Comparison of ENCODE assay signal across 23 cellular contexts in genomic region chr12:29700761-29701481, GRCh38.
"Had no signal": no experiment of that assay in that cellular context is flagged by ENCODE, and none has a peak within 500 bp of the region (broad histone marks: within the 10 kb centered on the region; RNA-seq: fewer than 3 reads in every experiment).

No MANE protein-coding gene starts in this region.

- H3K36me3 ChIP-seq: cardiac muscle cell, gastrocnemius medialis, neural progenitor cell, ovary, upper lobe of left lung had no signal

- H3K4me2 ChIP-seq: neural progenitor cell had no signal

- DNase-seq: activated CD4-positive, alpha-beta T cell treated with anti-CD3 and anti-CD28 coated beads, Interleukin-2, amount 10 ng/mL, durations not matched to agents 7 days and 5 days; activated CD8-positive, alpha-beta memory T cell treated with anti-CD3 and anti-CD28 coated beads, Interleukin-2, amount 50 U/mL, for 4 hours; activated effector memory CD4-positive, alpha-beta T cell treated with Interleukin-2 at 50 U/mL for 16 hours; activated naive CD4-positive, alpha-beta T cell treated with anti-CD3 and anti-CD28 coated beads, Interleukin-2, amount 10 ng/mL, durations not matched to agents 7 days and 5 days; activated T-cell treated with anti-CD3 and anti-CD28 coated beads, Interleukin-2, amount 50 U/mL, for 48 hours; gastrocnemius medialis; heart left ventricle; immature natural killer cell; kidney glomerular epithelial cell; mucosa of descending colon; naive B cell; ovary; psoas muscle; right cardiac atrium; stimulated activated naive CD8-positive, alpha-beta T cell treated with anti-CD3 and anti-CD28 coated beads, Interleukin-15, amount 100 ng/mL, for 72 hours; T-helper 1 cell; T-helper 9 cell; testis; upper lobe of left lung had no signal

- H3K9me3 ChIP-seq: ascending aorta, gastrocnemius medialis, heart left ventricle, mucosa of descending colon, ovary, psoas muscle, testis, upper lobe of left lung had no signal

- H3K4me1 ChIP-seq: testis, upper lobe of left lung had no signal

- H3K9ac ChIP-seq: neural progenitor cell had no signal

- H2AFZ ChIP-seq: neural progenitor cell had no signal

- H3K27me3 ChIP-seq: ascending aorta, cardiac muscle cell, gastrocnemius medialis, heart left ventricle, neural progenitor cell, ovary, testis, upper lobe of left lung had no signal

- H3K4me3 ChIP-seq: ascending aorta, cardiac muscle cell, gastrocnemius medialis, heart left ventricle, mucosa of descending colon, neural progenitor cell, ovary, psoas muscle, testis, upper lobe of left lung had no signal

- H3K27ac ChIP-seq: ascending aorta, cardiac muscle cell, epithelial cell of prostate, gastrocnemius medialis, heart left ventricle, neural progenitor cell, ovary, psoas muscle, testis, upper lobe of left lung had no signal
